9 cellular contexts compared by ENCODE assay signal in the genomic region with DNA sequence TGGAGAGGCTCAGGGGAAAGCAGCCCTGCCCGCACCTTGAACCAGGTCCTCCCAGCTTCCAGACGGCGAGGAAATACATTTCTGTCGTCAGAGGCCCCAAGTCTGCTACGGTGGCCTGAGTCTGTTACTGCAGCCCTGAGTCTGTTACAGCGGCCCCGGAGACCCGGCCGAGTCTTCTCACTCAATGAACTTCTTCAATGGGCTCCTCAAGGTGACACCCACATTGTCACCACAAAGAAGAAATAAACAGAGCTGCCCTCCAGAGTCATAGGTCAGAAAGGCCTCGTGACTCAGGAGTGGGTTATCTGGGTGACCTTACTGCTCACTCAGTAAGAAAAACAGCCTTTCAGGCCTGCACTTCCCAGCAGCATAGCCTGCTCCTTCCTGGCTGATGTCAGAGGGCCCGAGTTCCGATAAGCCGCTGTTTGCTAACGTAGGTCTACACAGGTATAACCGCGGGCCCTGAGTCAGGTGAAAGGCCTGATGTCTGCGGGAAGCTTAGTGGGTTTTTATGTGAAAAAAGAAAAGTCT.
DNase-seq lines count a peak whose midpoint lies in the region; ATAC-seq, FAIRE-seq and TF ChIP-seq lines count a peak whose summit lies in the region.
"Had no signal": no experiment of that assay in that cellular context is flagged by ENCODE, and none has a peak within 500 bp of the region (broad histone marks: within the 10 kb centered on the region; RNA-seq: fewer than 3 reads in every experiment).

No MANE protein-coding gene starts in this region.

- H3K4me1 ChIP-seq in osteoblast (ENCODE audit: insufficient read depth, low read length) (peaks cover 15% of the 10 kb centered on the region), pancreas (no peaks in the 10 kb centered on the region), MM.1S (ENCODE audit: low read length) (peaks cover 9% of the 10 kb centered on the region)

- intact Hi-C loops in pancreas (cut with DNase I) = loop anchor here in 1 of 3 donors (10.0 kb wide), 1 partner anchor 170 kb away; no protein-coding TSS in a partner anchor

- DNase-seq in activated CD4-positive, alpha-beta T cell treated with anti-CD3 and anti-CD28 coated beads, Interleukin-2, amount 50 U/mL, for 48 hours = peak; percentile 78 to 85
- peak; percentile 72 to 78 (median 73) for DNase-seq in effector memory CD8-positive, alpha-beta T cell
- peak; percentile 48 to 59 for DNase-seq in stimulated activated CD8-positive, alpha-beta memory T cell treated with anti-CD3 and anti-CD28 coated beads, Interleukin-2, amount 100 ng/mL, for 1 hour (ENCODE audit: low read depth in 2 of 2)
- no peak for DNase-seq in cerebellar nuclear complex (lab: John Stamatoyannopoulos, UW)
- DNase-seq in osteoblast (ENCODE audit: insufficient read length, low spot score, missing footprints) = no peak
- DNase-seq in pancreas = no peak
- no peak for DNase-seq in MM.1S

- peaks cover 44 to 48% of the 10 kb centered on the region in 2 donors for H3K4me1 Mint-ChIP-seq in effector memory CD8-positive, alpha-beta T cell (ENCODE audit: low read depth in 2 of 2)

- H3K4me2 ChIP-seq in osteoblast (ENCODE audit: insufficient read depth, low read length) (no peak overlapping the region), MM.1S (ENCODE audit: low read depth, low read length) (no peak overlapping the region)

- no peaks in the 10 kb centered on the region for H3K9me3 ChIP-seq in osteoblast (ENCODE audit: low read depth, low read length)
- no peaks in the 10 kb centered on the region for H3K9me3 ChIP-seq in pancreas
- no peaks in the 10 kb centered on the region for H3K9me3 ChIP-seq in MM.1S (replicated peaks; ENCODE audit: insufficient read depth, low read length)

- H3K4me3 Mint-ChIP-seq in effector memory CD8-positive, alpha-beta T cell = peak overlapping the region; percentile 82 to 85

- H2AFZ ChIP-seq in osteoblast (ENCODE audit: low read length) (no peak overlapping the region), MM.1S (ENCODE audit: low read length) (no peak overlapping the region)

- H3K4me3 ChIP-seq in osteoblast (ENCODE audit: insufficient read depth, low read length) = no peak overlapping the region
- H3K4me3 ChIP-seq in pancreas = no peak overlapping the region
- H3K4me3 ChIP-seq in MM.1S (ENCODE audit: low read length) = no peak overlapping the region

- FAIRE-seq in pancreas (lab: Jason Lieb, UNC) = no peak

- H3K27ac ChIP-seq in osteoblast (ENCODE audit: low read depth, low read length) (no peak overlapping the region), pancreas (no peak overlapping the region), MM.1S (ENCODE audit: low read length) (no peak overlapping the region)
- H3K27ac ChIP-seq: HL-60 had no signal

- H3K79me2 ChIP-seq in osteoblast (ENCODE audit: insufficient read depth, low read length) = no peaks in the 10 kb centered on the region
- H3K79me2 ChIP-seq in MM.1S (ENCODE audit: low read length) = no peaks in the 10 kb centered on the region

- H3K27me3 ChIP-seq in osteoblast (ENCODE audit: insufficient read depth, low read length) (peaks cover 12% of the 10 kb centered on the region), pancreas (peaks cover 0 to 3% (median 0%) of the 10 kb centered on the region in 4 donors), MM.1S (replicated peaks; ENCODE audit: insufficient read depth, low read length) (peaks cover 39% of the 10 kb centered on the region)

- peaks cover 42% of the 10 kb centered on the region for H3K36me3 Mint-ChIP-seq in effector memory CD8-positive, alpha-beta T cell (ENCODE audit: insufficient read depth)

- H3K27me3 Mint-ChIP-seq in effector memory CD8-positive, alpha-beta T cell = peaks cover 0 to 12% of the 10 kb centered on the region in 2 donors

- H4K20me1 ChIP-seq in osteoblast (ENCODE audit: insufficient read depth, low read length) (no peaks in the 10 kb centered on the region), MM.1S (ENCODE audit: insufficient read depth, low read length) (no peaks in the 10 kb centered on the region)

- no peak for TF ChIP-seq CTCF in osteoblast (IDR thresholded peaks at IDR 0.05; ENCODE audit: extremely low read depth, low read depth, low read length)
- TF ChIP-seq CTCF in pancreas (IDR thresholded peaks at IDR 0.05) = no peak
- no peak for TF ChIP-seq CTCF in MM.1S (IDR thresholded peaks at IDR 0.05; ENCODE audit: low read length)

- 68 to 77% methylated on average over 17 of the region's 17 CpGs for WGBS in pancreas, 2 donors

- H3F3A ChIP-seq in MM.1S (ENCODE audit: insufficient read depth, low read length) = peaks cover 12% of the 10 kb centered on the region

- peak; percentile 18 for ATAC-seq in GM21529 (IDR thresholded peaks at IDR 0.05; ENCODE audit: unreplicated experiment)
- peak; percentile 65 for ATAC-seq in effector memory CD8-positive, alpha-beta T cell (replicated peaks)
- ATAC-seq in pancreas = no peak

- no peaks in the 10 kb centered on the region for H3K9me2 ChIP-seq in MM.1S (replicated peaks; ENCODE audit: insufficient read depth, low read length)

- H3K36me3 ChIP-seq in osteoblast (ENCODE audit: insufficient read depth, low read length) = no peaks in the 10 kb centered on the region
- no peaks in the 10 kb centered on the region for H3K36me3 ChIP-seq in pancreas
- H3K36me3 ChIP-seq in MM.1S (replicated peaks; ENCODE audit: insufficient read depth, low read length) = no peaks in the 10 kb centered on the region

- H3K27ac Mint-ChIP-seq in effector memory CD8-positive, alpha-beta T cell = peak overlapping the region; percentile 98 to 99

- no peaks in the 10 kb centered on the region for H3K9me3 Mint-ChIP-seq in effector memory CD8-positive, alpha-beta T cell

- no peak overlapping the region for H3K9ac ChIP-seq in MM.1S (ENCODE audit: low read length)

Comparison
In these comparisons a context has a peak if more than half of its experiments do, and no peak if none do; other contexts are left out.
1. ATAC-seq: peak in GM21529 (single experiment) and effector memory CD8-positive, alpha-beta T cell (single experiment); none in pancreas (0 of 4).
2. DNase-seq: peak in activated CD4-positive, alpha-beta T cell treated with anti-CD3 and anti-CD28 coated beads, Interleukin-2, amount 50 U/mL, for 48 hours (2 of 2), effector memory CD8-positive, alpha-beta T cell (3 of 3) and stimulated activated CD8-positive, alpha-beta memory T cell treated with anti-CD3 and anti-CD28 coated beads, Interleukin-2, amount 100 ng/mL, for 1 hour (2 of 2); none in cerebellar nuclear complex (0 of 2), osteoblast (single experiment), pancreas (0 of 6) and MM.1S (single experiment).